8 cellular contexts compared by ENCODE assay signal in the genomic region with DNA sequence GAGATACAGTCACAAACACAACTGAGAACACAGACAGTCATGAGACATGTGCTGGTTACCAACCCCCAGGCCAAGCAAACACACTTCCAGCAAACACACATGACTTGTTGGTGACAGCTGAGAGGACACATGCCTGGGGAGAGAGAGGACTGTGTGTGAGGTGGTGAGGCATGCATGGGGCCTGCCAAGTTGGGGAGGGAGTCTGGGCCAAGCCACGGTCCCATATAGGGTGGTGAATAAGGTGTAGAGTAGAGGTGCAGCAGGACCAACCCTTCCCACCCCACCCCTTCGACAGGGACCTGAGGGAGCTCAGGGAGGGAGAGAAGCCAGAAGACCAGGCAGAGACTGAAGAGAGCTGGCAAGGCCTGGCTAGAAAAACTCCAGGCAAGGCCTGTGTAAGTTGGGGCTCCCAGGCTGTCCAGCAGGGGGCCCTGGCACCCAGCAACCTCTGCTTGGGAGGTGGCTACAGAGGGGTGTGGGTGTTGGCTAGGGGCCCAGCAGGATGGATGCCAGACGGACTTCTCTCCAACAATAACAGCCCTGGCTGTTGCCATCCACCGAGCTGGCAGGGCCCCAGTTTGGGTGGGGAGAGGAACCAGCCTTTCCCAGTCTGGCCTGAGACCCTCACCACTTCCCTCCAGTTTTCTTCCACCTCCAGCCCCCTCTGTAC. TPM values are rescaled to one million over a fixed set of nuclear protein-coding genes. Genes with fewer than 3 reads are reported as not detected.
DNase-seq lines count a peak whose midpoint lies in the region; ATAC-seq and TF ChIP-seq lines count a peak whose summit lies in the region.

No MANE protein-coding gene starts in this region.

- H3K4me3 ChIP-seq in CD4-positive, CD25-positive, alpha-beta regulatory T cell (ENCODE audit: low read depth, low read length), result no peak overlapping the region
- H3K4me3 ChIP-seq in thyroid gland (replicated peaks in 1 of 3), result peak overlapping the region in 1 of 3 donors; percentile 45

- H3K36me3 ChIP-seq in CD4-positive, CD25-positive, alpha-beta regulatory T cell (ENCODE audit: control insufficient read depth, insufficient read depth, low read length), result no peaks in the 10 kb centered on the region
- H3K36me3 ChIP-seq in KOPT-K1 (ENCODE audit: insufficient read depth, low read length) (peaks cover 5% of the 10 kb centered on the region; the same call in 1 of the 2 replicates), thyroid gland (no peaks in the 10 kb centered on the region)

- peaks cover 13% of the 10 kb centered on the region for H3K27me3 Mint-ChIP-seq in CD4-positive, CD25-positive, alpha-beta regulatory T cell
- no peaks in the 10 kb centered on the region for H3K27me3 Mint-ChIP-seq in osteocyte (ENCODE audit: unreplicated experiment)

- peak in 1 of 2 donors; percentile 31 for TF ChIP-seq POLR2A in thyroid gland (IDR thresholded peaks at IDR 0.05)

- TF ChIP-seq CTCF in osteocyte (IDR thresholded peaks at IDR 0.05) (peak; percentile 82), thyroid gland (IDR thresholded peaks at IDR 0.05) (peak; percentile 67 to 97 (median 90))

- no peaks in the 10 kb centered on the region for H3K27me3 ChIP-seq in CD4-positive, CD25-positive, alpha-beta regulatory T cell (ENCODE audit: control insufficient read depth, insufficient read depth, low read length)
- H3K27me3 ChIP-seq in thyroid gland, result no peaks in the 10 kb centered on the region

- H3K27ac ChIP-seq in CD4-positive, CD25-positive, alpha-beta regulatory T cell (ENCODE audit: insufficient read depth, low read length, poor library complexity, severe bottlenecking), result no peak overlapping the region
- H3K27ac ChIP-seq in KOPT-K1 (ENCODE audit: low read depth, low read length, poor library complexity, severe bottlenecking) (peak overlapping the region; percentile 65), thyroid gland (peak overlapping the region; percentile 93 to 95 (median 95))

- 3 to 4% methylated on average over 2 to 4 of the region's 4 CpGs for whole genome bisulfite sequencing in thyroid gland, 2 donors

- H3K4me3 Mint-ChIP-seq in CD4-positive, CD25-positive, alpha-beta regulatory T cell, result peak overlapping the region; percentile 22 to 87 (median 72)
- H3K4me3 Mint-ChIP-seq in osteocyte (ENCODE audit: unreplicated experiment), result peak overlapping the region; percentile 77

- H3K9me3 Mint-ChIP-seq in CD4-positive, CD25-positive, alpha-beta regulatory T cell, result peaks cover 0 to 3% (median 0%) of the 10 kb centered on the region in 7 donors
- H3K9me3 Mint-ChIP-seq in osteocyte (ENCODE audit: unreplicated experiment), result no peaks in the 10 kb centered on the region

- peak overlapping the region in 2 of 3 donors; percentile 56 to 77 for H3K27ac Mint-ChIP-seq in CD4-positive, CD25-positive, alpha-beta regulatory T cell
- H3K27ac Mint-ChIP-seq in osteocyte (ENCODE audit: unreplicated experiment), result peak overlapping the region; percentile 99

- no peaks in the 10 kb centered on the region for H3K9me3 ChIP-seq in CD4-positive, CD25-positive, alpha-beta regulatory T cell (ENCODE audit: control insufficient read depth in 2 of 2, low read length in 2 of 2)
- no peaks in the 10 kb centered on the region for H3K9me3 ChIP-seq in KOPT-K1 (ENCODE audit: insufficient read depth, low read length, poor library complexity, severe bottlenecking)
- H3K9me3 ChIP-seq in thyroid gland, result no peaks in the 10 kb centered on the region

- peak; percentile 60 to 65 for ATAC-seq in CD4-positive, CD25-positive, alpha-beta regulatory T cell (ENCODE audit: low read depth in 2 of 2)
- ATAC-seq in GM19463 (IDR thresholded peaks at IDR 0.05; ENCODE audit: unreplicated experiment), result peak; percentile 46

- peak; percentile 59 to 86 (median 69) for DNase-seq in CD4-positive, CD25-positive, alpha-beta regulatory T cell
- DNase-seq in SHP77 treated with DMSO at 0.1 percent for 48 hours (lab: John Stamatoyannopoulos, UW) (peak; percentile 82), foreskin melanocyte (peak; percentile 74), osteocyte (ENCODE audit: extremely low spot score, unreplicated experiment) (peak; percentile 97), thyroid gland (peak; percentile 98 to 99)
- DNase-seq in activated naive CD4-positive, alpha-beta T cell (lab: John Stamatoyannopoulos, UW), result peak in 3 of 4 experiments; percentile 37 to 64 (median 64)

- peaks cover 0 to 40% (median 12%) of the 10 kb centered on the region in 4 donors for H3K4me1 Mint-ChIP-seq in CD4-positive, CD25-positive, alpha-beta regulatory T cell
- peaks cover 79% of the 10 kb centered on the region for H3K4me1 Mint-ChIP-seq in osteocyte (ENCODE audit: unreplicated experiment)

- intact Hi-C loops in thyroid gland (cut with DNase I), result no loop called here

- peaks cover 32% of the 10 kb centered on the region for H3K4me1 ChIP-seq in CD4-positive, CD25-positive, alpha-beta regulatory T cell (ENCODE audit: control insufficient read depth, insufficient read depth, low read length, poor library complexity, severe bottlenecking)
- H3K4me1 ChIP-seq in thyroid gland, result peaks cover 44 to 78% of the 10 kb centered on the region in 2 donors

- no peaks in the 10 kb centered on the region for H3K36me3 Mint-ChIP-seq in CD4-positive, CD25-positive, alpha-beta regulatory T cell
- no peaks in the 10 kb centered on the region for H3K36me3 Mint-ChIP-seq in osteocyte (ENCODE audit: unreplicated experiment)

RNA-seq across cellular contexts. Expression of gene SLC29A1, which starts 2.0 kb away (rescaled TPM):
- 2.6 TPM for total RNA-seq in CD4-positive, CD25-positive, alpha-beta regulatory T cell
- 1 to 10 TPM; 3.3 to 6.1 (median 3.9) TPM for polyA plus RNA-seq in CD4-positive, CD25-positive, alpha-beta regulatory T cell
- total RNA-seq in osteocyte (130 and 135 TPM in 2 replicates), thyroid gland (10 to 100 TPM; 39.7 to 83.3 (median 55.8) TPM)

RNA-seq across cellular contexts. Expression of gene MYMX, which starts 4.7 kb away (rescaled TPM):
- not detected for total RNA-seq in CD4-positive, CD25-positive, alpha-beta regulatory T cell
- polyA plus RNA-seq in CD4-positive, CD25-positive, alpha-beta regulatory T cell, result not detected
- total RNA-seq in osteocyte (not detected in 2 replicates), thyroid gland (not detected)

RNA-seq across cellular contexts. Expression of gene HSP90AB1, which starts 25.5 kb away (rescaled TPM):
- 399 TPM for total RNA-seq in CD4-positive, CD25-positive, alpha-beta regulatory T cell
- 100 to 1,000 TPM; 264 to 426 (median 333) TPM for polyA plus RNA-seq in CD4-positive, CD25-positive, alpha-beta regulatory T cell
- total RNA-seq in osteocyte (509 and 527 TPM in 2 replicates), thyroid gland (100 to 1,000 TPM; 556 to 669 (median 586) TPM)

RNA-seq across cellular contexts. Expression of gene SLC35B2, which starts 35.9 kb away (rescaled TPM):
- total RNA-seq in CD4-positive, CD25-positive, alpha-beta regulatory T cell, result 14.8 TPM
- 10 to 100 TPM; 33.0 to 42.4 (median 36.8) TPM for polyA plus RNA-seq in CD4-positive, CD25-positive, alpha-beta regulatory T cell
- total RNA-seq in osteocyte (77.0 and 88.4 TPM in 2 replicates), thyroid gland (10 to 100 TPM; 28.5 to 46.5 (median 41.8) TPM)

RNA-seq across cellular contexts. Expression of gene NFKBIE, which starts 43.9 kb away (rescaled TPM):
- total RNA-seq in CD4-positive, CD25-positive, alpha-beta regulatory T cell, result 53.8 TPM
- 1 to 10 TPM; 3.6 to 7.0 (median 6.1) TPM for polyA plus RNA-seq in CD4-positive, CD25-positive, alpha-beta regulatory T cell
- 11.1 and 13.1 TPM in 2 replicates for total RNA-seq in osteocyte
- 10 to 100 TPM in 2 of 4 donors, 1 to 10 TPM in 2; 5.1 to 16.9 (median 13.2) TPM for total RNA-seq in thyroid gland

Comparison
In these comparisons a context has a peak if more than half of its experiments do, and no peak if none do; other contexts are left out.
1. RNA of gene SLC29A1, which starts 2.0 kb away (total RNA-seq): 130 to 135 TPM in osteocyte and 39.7 to 83.3 TPM in thyroid gland; 2.6 TPM in CD4-positive, CD25-positive, alpha-beta regulatory T cell (single experiment); every median in the first group is over 10 times any median in the second.
2. Peak in every context shown above with its lines, with median percentiles within 50 percentile points of each other: DNase-seq.